ENCODE assay signal across 20 cellular contexts in genomic region chr1:178021955-178022354, GRCh38. TPM values are rescaled to one million over a fixed set of nuclear protein-coding genes. Genes with fewer than 3 reads are reported as not detected.
DNase-seq lines count a peak whose midpoint lies in the region; ATAC-seq, FAIRE-seq and TF ChIP-seq lines count a peak whose summit lies in the region.
"Had no signal": no experiment of that assay in that cellular context is flagged by ENCODE, and none has a peak within 500 bp of the region (broad histone marks: within the 10 kb centered on the region; RNA-seq: fewer than 3 reads in every experiment).

No MANE protein-coding gene starts in this region.

- no peak overlapping the region for H3K23ac ChIP-seq in mesenchymal stem cell (ENCODE audit: low read length in 2 of 2)

- H3K36me3 ChIP-seq in HepG2 (replicated peaks in 1 of 2; ENCODE audit: control insufficient read depth in 1 of 2, insufficient read depth in 2 of 2, low read length in 2 of 2): peaks cover 0 to 5% of the 10 kb centered on the region in 2 experiments; a peak in 2 of 5 replicates
- H3K36me3 ChIP-seq in mesenchymal stem cell (ENCODE audit: control insufficient read depth in 1 of 2, insufficient read depth in 2 of 2, low read depth in 1 of 2, low read length in 2 of 2): peaks cover 0 to 54% of the 10 kb centered on the region in 2 experiments
- peaks cover 0 to 2% of the 10 kb centered on the region in 2 donors for H3K36me3 ChIP-seq in small intestine (ENCODE audit: control insufficient read depth in 2 of 2, insufficient read depth in 2 of 2, low read length in 2 of 2)

- no peak for TF ChIP-seq CTCF in HepG2 (CRISPR knock-in tag; IDR thresholded peaks at IDR 0.05)

- H3K4me3 ChIP-seq in HepG2 (replicated peaks in 1 of 3; ENCODE audit: insufficient read depth in 1 of 3, low read depth in 2 of 3, low read length in 3 of 3) (peak overlapping the region in 1 of 3 experiments; percentile 22; a peak in 1 of 6 replicates), mesenchymal stem cell (ENCODE audit: insufficient read depth in 1 of 2, low read depth in 1 of 2, low read length in 2 of 2) (no peak overlapping the region), small intestine (ENCODE audit: low read depth in 1 of 2, low read length in 2 of 2) (no peak overlapping the region)
- H3K4me3 ChIP-seq: GM23248 had no signal

- H3K27ac ChIP-seq in HepG2 (ENCODE audit: extremely low read length, insufficient read depth, low read length): peak overlapping the region; percentile 83
- no peak overlapping the region for H3K27ac ChIP-seq in mesenchymal stem cell (ENCODE audit: low read length, poor library complexity, severe bottlenecking)
- peak overlapping the region in 1 of 2 donors; percentile 54 for H3K27ac ChIP-seq in small intestine (ENCODE audit: low read depth in 1 of 2, low read length in 1 of 2)
- H3K27ac ChIP-seq: GM23248 had no signal

- H2BK15ac ChIP-seq in mesenchymal stem cell (ENCODE audit: low read depth, poor library complexity, severe bottlenecking): no peak overlapping the region

- in situ Hi-C loops in HepG2 (cut with HindIII; ENCODE audit: extremely low pct_ligation_motif_present, low pct_unique_long_range_greater_than_20kb): no loop called here

- H3K4me2 ChIP-seq in HepG2 (ENCODE audit: low read depth, low read length) (peak overlapping the region; percentile 59), mesenchymal stem cell (ENCODE audit: low read length, poor library complexity, severe bottlenecking) (no peak overlapping the region)

- H3K27ac Mint-ChIP-seq in stimulated activated memory B cell treated with anti-CD40 and anti-IgM and Interleukin-4, amounts not matched to agents 10 μg/mL and 1 μg/mL and 100 μg/mL, for 72 hours: no peak overlapping the region
- H3K27ac Mint-ChIP-seq: CD4-positive, alpha-beta memory T cell had no signal

- POLR2A ChIA-PET in HepG2 (lab: Yijun Ruan, JAX): interaction anchor here (1.8 to 2.5 kb wide), 2 partner anchors 16 to 52 kb away, joined by 5 to 12 read pairs; partner anchors contain the start of gene SEC16B

- H3K36me3 Mint-ChIP-seq in stimulated activated memory B cell treated with anti-CD40 and anti-IgM and Interleukin-4, amounts not matched to agents 10 μg/mL and 1 μg/mL and 100 μg/mL, for 72 hours: no peaks in the 10 kb centered on the region
- H3K36me3 Mint-ChIP-seq: CD4-positive, alpha-beta memory T cell had no signal

- H3K79me2 ChIP-seq in HepG2 (ENCODE audit: insufficient read depth, low read length): no peaks in the 10 kb centered on the region

- DNase-seq in left colon (no peak), HepG2 (ENCODE audit: low spot score) (peak; percentile 70), mesenchymal stem cell (no peak), small intestine (peak; percentile 69), pons (ENCODE audit: low spot score) (no peak), DMS153 treated with DMSO at 0.1 percent for 48 hours (lab: John Stamatoyannopoulos, UW; ENCODE audit: unreplicated experiment) (no peak)
- DNase-seq: C1 segment of cervical spinal cord; Calu3; CD4-positive, alpha-beta memory T cell; COR-L47; DND-41; GM23248; H7; HCEC 1CT had no signal

- H3K4me3 Mint-ChIP-seq in stimulated activated memory B cell treated with anti-CD40 and anti-IgM and Interleukin-4, amounts not matched to agents 10 μg/mL and 1 μg/mL and 100 μg/mL, for 72 hours: no peak overlapping the region

- H3K27me3 ChIP-seq in HepG2 (ENCODE audit: control insufficient read depth in 1 of 2, insufficient read depth in 2 of 2, low read length in 2 of 2) (no peaks in the 10 kb centered on the region), mesenchymal stem cell (ENCODE audit: control insufficient read depth in 1 of 2, insufficient read depth in 1 of 2, low read length in 2 of 2) (no peaks in the 10 kb centered on the region), small intestine (ENCODE audit: control insufficient read depth in 2 of 2, insufficient read depth in 2 of 2, low read length in 2 of 2) (no peaks in the 10 kb centered on the region)

- H4K91ac ChIP-seq in mesenchymal stem cell (ENCODE audit: low read length): no peak overlapping the region

- H4K20me1 ChIP-seq in HepG2 (ENCODE audit: insufficient read depth, low read length): no peaks in the 10 kb centered on the region

- CTCF ChIA-PET in HepG2 (lab: Yijun Ruan, JAX; ENCODE audit: low intra/inter-chr PET ratio, low total read pairs): interaction anchor here (0.6 kb wide), 1 partner anchor 15 kb away, joined by 3 read pairs; no protein-coding TSS in a partner anchor

- TF ChIP-seq POLR2A in HepG2 (IDR thresholded peaks at IDR 0.05; ENCODE audit: insufficient read depth in 1 of 2, low read depth in 2 of 2, low read length in 2 of 2): no peak

- H3K9ac ChIP-seq in HepG2 (ENCODE audit: insufficient read depth, low read depth, low read length): peak overlapping the region; percentile 36
- no peak overlapping the region for H3K9ac ChIP-seq in mesenchymal stem cell (ENCODE audit: low read length)
- H3K9ac ChIP-seq: GM23248 had no signal

- TF ChIP-seq EP300 in HepG2 (IDR thresholded peaks at IDR 0.05; ENCODE audit: low read depth in 2 of 2, low read length in 2 of 2) (peak in 1 of 2 experiments; percentile 56; a peak in 1 of 4 replicates), HepG2 (CRISPR knock-in tag; IDR thresholded peaks at IDR 0.05; ENCODE audit: borderline replicate concordance) (no peak)

- H2BK120ac ChIP-seq in mesenchymal stem cell (ENCODE audit: low read depth, low read length): no peak overlapping the region

- H3K4me1 ChIP-seq in HepG2 (ENCODE audit: insufficient read depth, low read length) (peaks cover 65% of the 10 kb centered on the region), mesenchymal stem cell (ENCODE audit: control insufficient read depth, insufficient read depth, low read depth, low read length) (peaks cover 8% of the 10 kb centered on the region), small intestine (ENCODE audit: control insufficient read depth in 2 of 2, insufficient read depth in 1 of 2, low read depth in 1 of 2, low read length in 1 of 2) (peaks cover 2 to 6% of the 10 kb centered on the region in 2 donors)

- no peak overlapping the region for H4K8ac ChIP-seq in mesenchymal stem cell (ENCODE audit: low read length)

- intact Hi-C loops in left colon (cut with DNase I, micrococcal nuclease) (no loop called here), HepG2 (cut with micrococcal nuclease; ENCODE audit: unreplicated experiment) (loop anchor here (5.0 kb wide), 1 partner anchor 55 kb away; no protein-coding TSS in a partner anchor)

- no TSS peak for BruUV-seq in HepG2 (replicated peaks; lab: Mats Ljungman, UMichigan)

- no peak overlapping the region for H3K4ac ChIP-seq in mesenchymal stem cell (ENCODE audit: low read depth in 1 of 2, low read length in 2 of 2)

- H3K27me3 Mint-ChIP-seq in stimulated activated memory B cell treated with anti-CD40 and anti-IgM and Interleukin-4, amounts not matched to agents 10 μg/mL and 1 μg/mL and 100 μg/mL, for 72 hours: peaks cover 18% of the 10 kb centered on the region
- H3K27me3 Mint-ChIP-seq: CD4-positive, alpha-beta memory T cell had no signal

- no peak overlapping the region for H2BK5ac ChIP-seq in mesenchymal stem cell (ENCODE audit: low read depth, low read length, poor library complexity, severe bottlenecking)

- no peaks in the 10 kb centered on the region for H3K9me3 ChIP-seq in HepG2 (ENCODE audit: low read length)
- H3K9me3 ChIP-seq in mesenchymal stem cell (ENCODE audit: control insufficient read depth, low read length): peaks cover 9% of the 10 kb centered on the region
- no peaks in the 10 kb centered on the region for H3K9me3 ChIP-seq in small intestine (ENCODE audit: control insufficient read depth, low read depth)

- no peaks in the 10 kb centered on the region for H3K4me1 Mint-ChIP-seq in stimulated activated memory B cell treated with anti-CD40 and anti-IgM and Interleukin-4, amounts not matched to agents 10 μg/mL and 1 μg/mL and 100 μg/mL, for 72 hours
- H3K4me1 Mint-ChIP-seq: CD4-positive, alpha-beta memory T cell had no signal

- H3K18ac ChIP-seq in mesenchymal stem cell (ENCODE audit: low read depth in 1 of 2, low read length in 2 of 2): no peak overlapping the region

- no peak overlapping the region for H2BK12ac ChIP-seq in mesenchymal stem cell (ENCODE audit: low read length in 2 of 2)

- H2AK5ac ChIP-seq in mesenchymal stem cell (ENCODE audit: low read length, severe bottlenecking): peak overlapping the region; percentile 35

- peak; percentile 71 for ATAC-seq in left colon
- ATAC-seq in HepG2: peak; percentile 84
- ATAC-seq in GM18858 (IDR thresholded peaks at IDR 0.05; ENCODE audit: unreplicated experiment): no peak
- ATAC-seq in stimulated activated memory B cell treated with anti-CD40 and anti-IgM and Interleukin-4, amounts not matched to agents 10 μg/mL and 1 μg/mL and 100 μg/mL, for 72 hours: no peak

- H2AFZ ChIP-seq in HepG2 (ENCODE audit: low read length): no peak overlapping the region
- H2AFZ ChIP-seq in mesenchymal stem cell (ENCODE audit: low read depth, low read length): no peak overlapping the region
- H2AFZ ChIP-seq: GM23248 had no signal

- H3K79me1 ChIP-seq in mesenchymal stem cell (replicated peaks; ENCODE audit: low read length, poor library complexity, severe bottlenecking): peaks cover 1% of the 10 kb centered on the region

- no peak overlapping the region for H3K14ac ChIP-seq in mesenchymal stem cell (ENCODE audit: low read length in 2 of 2)

- no peak for TF ChIP-seq RAD21 in HepG2 (CRISPR knock-in tag; IDR thresholded peaks at IDR 0.05)

- H3K9me3 Mint-ChIP-seq in stimulated activated memory B cell treated with anti-CD40 and anti-IgM and Interleukin-4, amounts not matched to agents 10 μg/mL and 1 μg/mL and 100 μg/mL, for 72 hours: peaks cover 4% of the 10 kb centered on the region

- FAIRE-seq in HepG2 (lab: Jason Lieb, UNC) (peak; percentile 12), small intestine (lab: Jason Lieb, UNC) (no peak)
- FAIRE-seq: G401.6, GM12892, GM19239, H1 had no signal

- 0% methylated on average over 4 of the region's 4 CpGs for WGBS in HepG2 (ENCODE audit: low lambda C conversion rate)
- WGBS in mesenchymal stem cell: 87% methylated on average over 4 of the region's 4 CpGs
- WGBS in small intestine, 3 donors: 17 to 53% (median 28%) methylated on average over 4 of the region's 4 CpGs

RNA-seq across cellular contexts. Expression of gene SEC16B, which starts 52.1 kb away (rescaled TPM):
- 1 to 10 TPM; 4.7 to 4.8 TPM for total RNA-seq in left colon
- total RNA-seq in HepG2 (2016; rRNA removed; fragmentation: Illumina TruSeq; extraction: Trizol): 5.3 and 5.8 TPM in 2 replicates
- total RNA-seq in HepG2 (2016; cell fraction: cytosol; rRNA removed; fragmentation: Illumina TruSeq; extraction: Trizol; ENCODE audit: low read depth): 0.26 and 0.61 TPM in 2 replicates
- total RNA-seq in HepG2 (2016; cell fraction: insoluble cytoplasmic fraction; rRNA removed; fragmentation: Illumina TruSeq; extraction: Trizol): 5.5 and 5.9 TPM in 2 replicates
- total RNA-seq in HepG2 (2016; cell fraction: membrane; rRNA removed; fragmentation: Illumina TruSeq; extraction: Trizol): 1.7 and 1.8 TPM in 2 replicates
- total RNA-seq in HepG2 (2016; cell fraction: nucleus; rRNA removed; fragmentation: Illumina TruSeq; extraction: Trizol): 4.7 and 7.1 TPM in 2 replicates
- polyA plus RNA-seq in HepG2 (2011; rRNA removed): 4.6 and 6.9 TPM in 2 replicates
- 2.9 and 3.8 TPM in 2 replicates for polyA plus RNA-seq in HepG2 (2011; cell fraction: cytosol; rRNA removed)
- polyA plus RNA-seq in HepG2 (2011; cell fraction: nucleus; rRNA removed): 16.5 and 18.0 TPM in 2 replicates
- polyA plus RNA-seq in HepG2 (2012): 3.5 and 6.2 TPM in 2 replicates
- 0.64 and 0.66 TPM in 2 replicates for polyA plus RNA-seq in HepG2 (2016; cell fraction: cytosol; fragmentation: Illumina TruSeq; extraction: Trizol; ENCODE audit: low read depth)
- 5.1 and 5.9 TPM in 2 replicates for polyA plus RNA-seq in HepG2 (2016; cell fraction: insoluble cytoplasmic fraction; fragmentation: Illumina TruSeq; extraction: Trizol; ENCODE audit: low read depth)
- 1.5 and 1.7 TPM in 2 replicates for polyA plus RNA-seq in HepG2 (2016; cell fraction: membrane; fragmentation: Illumina TruSeq; extraction: Trizol; ENCODE audit: low read depth)
- polyA plus RNA-seq in HepG2 (2016; cell fraction: nucleus; fragmentation: Illumina TruSeq; extraction: Trizol; ENCODE audit: insufficient read depth, low read depth): 8.9 and 9.0 TPM in 2 replicates
- 0.23 and 7.7 TPM in 2 replicates for polyA minus RNA-seq in HepG2 (2011; rRNA and poly(A)+ RNA removed; ENCODE audit: low replicate concordance)
- polyA minus RNA-seq in HepG2 (2011; cell fraction: cytosol; rRNA and poly(A)+ RNA removed): 1.5 and 1.8 TPM in 2 replicates
- 9.7 and 11.6 TPM in 2 replicates for polyA minus RNA-seq in HepG2 (2011; cell fraction: nucleus; rRNA and poly(A)+ RNA removed)
- 1.3 TPM for polyA plus RNA-seq in mesenchymal stem cell (2013, experiment 1 of 2)
- 1.8 TPM for polyA plus RNA-seq in mesenchymal stem cell (2013, experiment 2 of 2)
- polyA plus RNA-seq in small intestine: 10 to 100 TPM; 10.2 to 68.0 (median 43.5) TPM
- total RNA-seq: CD4-positive, alpha-beta memory T cell had no signal
- polyA plus RNA-seq: CD4-positive, alpha-beta memory T cell had no signal

Comparison
In these comparisons a context has a peak if more than half of its experiments do, and no peak if none do; other contexts are left out.
1. ATAC-seq: peak in left colon (single experiment) and HepG2 (single experiment); none in GM18858 (single experiment) and stimulated activated memory B cell treated with anti-CD40 and anti-IgM and Interleukin-4, amounts not matched to agents 10 μg/mL and 1 μg/mL and 100 μg/mL, for 72 hours (single experiment).
2. DNase-seq: peak in HepG2 (single experiment) and small intestine (single experiment); none in left colon (0 of 2), mesenchymal stem cell (single experiment), pons (single experiment) and DMS153 treated with DMSO at 0.1 percent for 48 hours (single experiment).